In genomic region chr11:116641561-116642045, GRCh38 we compare ENCODE assay signal across 8 cellular contexts.
DNase-seq lines count a peak whose midpoint lies in the region; ATAC-seq and TF ChIP-seq lines count a peak whose summit lies in the region.

No MANE protein-coding gene starts in this region.

- TF ChIP-seq CTCF in HFFc6 (IDR thresholded peaks at IDR 0.05) (peak; percentile 75), choroid plexus epithelial cell (conservative IDR thresholded peaks at IDR 0.05; ENCODE audit: low read depth, low read length) (peak; percentile 75), mucosa of descending colon (IDR thresholded peaks at IDR 0.05) (peak; percentile 44)

- intact Hi-C loops in mucosa of descending colon (cut with DNase I, micrococcal nuclease) = no loop called here

- ATAC-seq in mucosa of descending colon = peak; percentile 82
- no peak for ATAC-seq in HG03439 (IDR thresholded peaks at IDR 0.05; ENCODE audit: unreplicated experiment)
- ATAC-seq in GM18502 (IDR thresholded peaks at IDR 0.05; ENCODE audit: poor library complexity, unreplicated experiment) = no peak

- H3K4me3 ChIP-seq in choroid plexus epithelial cell (ENCODE audit: low read depth, low read length) = no peak overlapping the region
- no peak overlapping the region for H3K4me3 ChIP-seq in mucosa of descending colon

- no peak overlapping the region for H3K27ac Mint-ChIP-seq in HFFc6

- H3K27me3 Mint-ChIP-seq in HFFc6 (ENCODE audit: insufficient read depth) = peaks cover 7% of the 10 kb centered on the region

- no peaks in the 10 kb centered on the region for H3K4me1 Mint-ChIP-seq in HFFc6 (ENCODE audit: low read depth)

- no peaks in the 10 kb centered on the region for H3K9me3 ChIP-seq in mucosa of descending colon

- DNase-seq in DMS79 (lab: John Stamatoyannopoulos, UW) = peak; percentile 63
- no peak for DNase-seq in HFFc6
- peak; percentile 70 for DNase-seq in NCI-H82 (lab: John Stamatoyannopoulos, UW)
- DNase-seq in choroid plexus epithelial cell (ENCODE audit: low read depth) = peak; percentile 39
- peak in 2 of 3 donors; percentile 68 for DNase-seq in mucosa of descending colon
- no peak for DNase-seq in amniotic stem cell (lab: John Stamatoyannopoulos, UW)

- H3K36me3 Mint-ChIP-seq in HFFc6 (ENCODE audit: low read depth) = no peaks in the 10 kb centered on the region

- H3K4me1 ChIP-seq in mucosa of descending colon (ENCODE audit: low read depth) = no peaks in the 10 kb centered on the region

- no peaks in the 10 kb centered on the region for H3K36me3 ChIP-seq in mucosa of descending colon (ENCODE audit: low read depth)

- H3K4me3 Mint-ChIP-seq in HFFc6 = no peak overlapping the region

- H3K9me3 Mint-ChIP-seq in HFFc6 = no peaks in the 10 kb centered on the region

Comparison
In these comparisons a context has a peak if more than half of its experiments do, and no peak if none do; other contexts are left out.
1. DNase-seq: peak in DMS79 (single experiment), NCI-H82 (single experiment), choroid plexus epithelial cell (single experiment) and mucosa of descending colon (2 of 3); none in HFFc6 (single experiment) and amniotic stem cell (single experiment).
2. Peak in every context shown above with its lines, with median percentiles within 50 percentile points of each other: CTCF ChIP-seq.